11 cellular contexts compared by ENCODE assay signal in the genomic region with DNA sequence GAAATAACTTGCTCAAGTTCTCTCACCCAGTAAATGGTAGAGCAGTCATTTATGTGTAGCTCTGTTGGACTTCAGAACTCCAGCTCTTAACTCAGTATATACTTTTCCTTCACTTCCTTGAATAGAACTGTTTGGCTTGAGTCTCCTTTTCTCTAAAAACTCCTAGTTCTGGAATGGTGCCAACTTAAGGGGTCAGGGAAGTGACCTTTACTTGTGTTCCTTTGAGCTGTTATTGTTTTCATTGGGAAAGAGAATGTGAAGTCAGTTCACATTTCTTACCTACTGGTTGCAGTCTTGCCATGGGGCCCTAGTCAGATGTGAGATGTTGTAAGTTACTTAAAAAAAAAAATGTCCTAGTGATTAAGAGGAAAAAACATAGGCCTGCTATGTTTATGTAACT.
DNase-seq lines count a peak whose midpoint lies in the region; ATAC-seq and TF ChIP-seq lines count a peak whose summit lies in the region.
"Had no signal": no experiment of that assay in that cellular context is flagged by ENCODE, and none has a peak within 500 bp of the region (broad histone marks: within the 10 kb centered on the region; RNA-seq: fewer than 3 reads in every experiment).

No MANE protein-coding gene starts in this region.

- H3K4me3 ChIP-seq in ectodermal cell (ENCODE audit: insufficient read depth, low read depth, low read length) (no peak overlapping the region), liver (ENCODE audit: low read depth in 1 of 3, low read length in 3 of 3) (no peak overlapping the region), stomach (no peak overlapping the region)

- DNase-seq in NCI-H2227 treated with DMSO at 0.1 percent for 48 hours (lab: John Stamatoyannopoulos, UW) (peak; percentile 44), stomach (peak; percentile 47), GM20000 (ENCODE audit: low spot score) (no peak), HuH-7.5 (ENCODE audit: low spot score) (no peak)
- DNase-seq: activated naive CD4-positive, alpha-beta T cell treated with anti-CD3 and anti-CD28 coated beads, Interleukin-2, amount 50 U/mL, for 16 hours; NK-92 treated with Interleukin-12 subunit alpha and Interleukin-12 subunit beta, amount 100 ng/mL, for 24 hours had no signal

- H3K27me3 ChIP-seq in ectodermal cell (ENCODE audit: control insufficient read depth, insufficient read depth, low read length, poor library complexity, severe bottlenecking) (no peaks in the 10 kb centered on the region), liver (ENCODE audit: control insufficient read depth in 4 of 4, insufficient read depth in 4 of 4, low read length in 3 of 4) (no peaks in the 10 kb centered on the region), stomach (no peaks in the 10 kb centered on the region)

- intact Hi-C loops in stomach (cut with DNase I; ENCODE audit: low total_unique reads): no loop called here

- no peak overlapping the region for H3K9ac ChIP-seq in liver (ENCODE audit: low read depth in 1 of 2, low read length in 2 of 2)

- TF ChIP-seq POLR2A in stomach (IDR thresholded peaks at IDR 0.05): no peak

- ATAC-seq in HG02870 (IDR thresholded peaks at IDR 0.05; ENCODE audit: unreplicated experiment) (no peak), HG02840 (IDR thresholded peaks at IDR 0.05; ENCODE audit: low FRiP score, unreplicated experiment) (no peak)
- ATAC-seq: stimulated activated memory B cell treated with anti-CD40 and anti-IgM and Interleukin-4, amounts not matched to agents 10 μg/mL and 1 μg/mL and 100 μg/mL, for 72 hours had no signal

- TF ChIP-seq CTCF in liver (IDR thresholded peaks at IDR 0.05; ENCODE audit: low read depth, low read length, missing input control) (no peak), stomach (IDR thresholded peaks at IDR 0.05) (no peak), GM20000 (IDR thresholded peaks at IDR 0.05; ENCODE audit: extremely low read depth, missing control alignments) (no peak)

- H3K9me3 ChIP-seq in ectodermal cell (ENCODE audit: control insufficient read depth, low read length): no peaks in the 10 kb centered on the region
- H3K9me3 ChIP-seq in liver (ENCODE audit: control insufficient read depth in 4 of 4, low read length in 3 of 4): no peaks in the 10 kb centered on the region
- no peaks in the 10 kb centered on the region for H3K9me3 ChIP-seq in stomach

- H3K27ac ChIP-seq in ectodermal cell (ENCODE audit: insufficient read depth, low read depth, low read length, poor library complexity, severe bottlenecking) (peak overlapping the region; percentile 46), liver (ENCODE audit: low read depth in 1 of 2, low read length in 2 of 2) (peak overlapping the region; percentile 38 to 59), stomach (peak overlapping the region in 4 of 5 donors; percentile 78 to 87 (median 82))

- TF ChIP-seq RAD21 in liver (IDR thresholded peaks at IDR 0.05): peak in 1 of 2 donors; percentile 38

- H3K4me1 ChIP-seq in ectodermal cell (ENCODE audit: control insufficient read depth, insufficient read depth, low read length) (peaks cover 32% of the 10 kb centered on the region), liver (ENCODE audit: control insufficient read depth in 4 of 4, insufficient read depth in 4 of 4, low read length in 3 of 4) (peaks cover under 1 to 15% (median 5%) of the 10 kb centered on the region in 4 donors), stomach (peaks cover 39 to 63% (median 56%) of the 10 kb centered on the region in 4 donors)

- no peaks in the 10 kb centered on the region for H3K36me3 ChIP-seq in ectodermal cell (ENCODE audit: control insufficient read depth, insufficient read depth, low read length)
- H3K36me3 ChIP-seq in liver (ENCODE audit: control insufficient read depth in 4 of 4, insufficient read depth in 3 of 4, low read depth in 1 of 4, low read length in 3 of 4): no peaks in the 10 kb centered on the region
- peaks cover 3 to 11% (median 5%) of the 10 kb centered on the region in 4 donors for H3K36me3 ChIP-seq in stomach

- no peak for TF ChIP-seq EP300 in stomach (IDR thresholded peaks at IDR 0.05)

TF ChIP-seq in liver, 16 proteins besides CTCF, POLR2A, EP300 and RAD21:
- TF ChIP-seq YY1 (IDR thresholded peaks at IDR 0.05): no peak
- TF ChIP-seq RXRA (IDR thresholded peaks at IDR 0.05): peak in 1 of 2 donors; percentile 58
- no peak for TF ChIP-seq TAF1 (conservative IDR thresholded peaks at IDR 0.05)
- TF ChIP-seq, protein P1, sequence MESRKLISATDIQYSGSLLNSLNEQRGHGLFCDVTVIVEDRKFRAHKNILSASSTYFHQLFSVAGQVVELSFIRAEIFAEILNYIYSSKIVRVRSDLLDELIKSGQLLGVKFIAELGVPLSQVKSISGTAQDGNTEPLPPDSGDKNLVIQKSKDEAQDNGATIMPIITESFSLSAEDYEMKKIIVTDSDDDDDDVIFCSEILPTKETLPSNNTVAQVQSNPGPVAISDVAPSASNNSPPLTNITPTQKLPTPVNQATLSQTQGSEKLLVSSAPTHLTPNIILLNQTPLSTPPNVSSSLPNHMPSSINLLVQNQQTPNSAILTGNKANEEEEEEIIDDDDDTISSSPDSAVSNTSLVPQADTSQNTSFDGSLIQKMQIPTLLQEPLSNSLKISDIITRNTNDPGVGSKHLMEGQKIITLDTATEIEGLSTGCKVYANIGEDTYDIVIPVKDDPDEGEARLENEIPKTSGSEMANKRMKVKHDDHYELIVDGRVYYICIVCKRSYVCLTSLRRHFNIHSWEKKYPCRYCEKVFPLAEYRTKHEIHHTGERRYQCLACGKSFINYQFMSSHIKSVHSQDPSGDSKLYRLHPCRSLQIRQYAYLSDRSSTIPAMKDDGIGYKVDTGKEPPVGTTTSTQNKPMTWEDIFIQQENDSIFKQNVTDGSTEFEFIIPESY (IDR thresholded peaks at IDR 0.05): no peak
- TF ChIP-seq HNF4A (conservative IDR thresholded peaks at IDR 0.05): peak in 1 of 2 donors; percentile 47
- TF ChIP-seq FOXA1 (IDR thresholded peaks at IDR 0.05): peak; percentile 15
- TF ChIP-seq, protein P2, sequence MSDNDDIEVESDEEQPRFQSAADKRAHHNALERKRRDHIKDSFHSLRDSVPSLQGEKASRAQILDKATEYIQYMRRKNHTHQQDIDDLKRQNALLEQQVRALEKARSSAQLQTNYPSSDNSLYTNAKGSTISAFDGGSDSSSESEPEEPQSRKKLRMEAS (IDR thresholded peaks at IDR 0.05): no peak
- TF ChIP-seq, protein P3, sequence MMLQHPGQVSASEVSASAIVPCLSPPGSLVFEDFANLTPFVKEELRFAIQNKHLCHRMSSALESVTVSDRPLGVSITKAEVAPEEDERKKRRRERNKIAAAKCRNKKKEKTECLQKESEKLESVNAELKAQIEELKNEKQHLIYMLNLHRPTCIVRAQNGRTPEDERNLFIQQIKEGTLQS (IDR thresholded peaks at IDR 0.05): no peak
- TF ChIP-seq NR2F2 (IDR thresholded peaks at IDR 0.05): peak; percentile 93
- TF ChIP-seq SP1 (IDR thresholded peaks at IDR 0.05): peak; percentile 19

Comparison
In these comparisons a context has a peak if more than half of its experiments do, and no peak if none do; other contexts are left out.
1. DNase-seq: peak in NCI-H2227 treated with DMSO at 0.1 percent for 48 hours (single experiment) and stomach (single experiment); none in GM20000 (single experiment) and HuH-7.5 (single experiment).
2. Peak in every context shown above with its lines, with median percentiles within 50 percentile points of each other: H3K27ac ChIP-seq.